Comparison of ENCODE assay signal across 8 cellular contexts in the genomic region with DNA sequence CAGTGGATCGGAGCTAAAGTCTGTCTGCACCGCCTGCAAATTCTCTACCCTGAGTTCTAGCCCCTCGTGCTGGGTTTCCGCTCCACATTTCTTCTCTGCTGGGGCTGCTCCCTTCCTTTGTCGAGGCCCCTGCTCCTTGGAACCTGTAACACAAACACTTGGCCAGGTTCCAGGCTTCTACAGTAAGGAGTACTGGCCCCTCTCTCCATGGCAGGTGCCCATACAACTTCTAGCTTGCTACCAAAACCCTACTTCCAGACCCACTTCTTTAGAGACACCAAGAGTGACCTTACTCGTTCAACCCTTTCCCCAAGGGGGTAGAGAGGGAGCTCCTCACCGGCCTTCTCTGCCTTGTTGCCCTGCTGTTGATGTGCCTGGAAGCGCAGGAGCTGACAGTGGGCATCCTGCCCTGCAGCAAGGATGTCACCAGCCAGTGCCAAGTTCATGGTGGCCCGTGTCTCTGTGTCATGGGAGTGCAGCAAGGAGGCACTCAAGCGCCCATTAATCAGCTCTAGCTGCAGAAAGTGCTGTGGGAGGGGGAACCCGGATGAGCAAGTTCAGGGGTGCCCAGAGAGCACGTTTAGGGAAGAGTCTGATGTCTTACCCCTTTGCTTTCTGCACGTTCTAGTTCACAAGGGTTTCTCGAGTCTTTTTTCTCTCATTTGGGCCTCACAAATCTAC. TPM values are rescaled to one million over a fixed set of nuclear protein-coding genes. Genes with fewer than 3 reads are reported as not detected.
DNase-seq lines count a peak whose midpoint lies in the region; ATAC-seq, FAIRE-seq and TF ChIP-seq lines count a peak whose summit lies in the region.

No MANE protein-coding gene starts in this region.

- peak overlapping the region; percentile 64 for H3K27ac Mint-ChIP-seq in T-helper 1 cell treated with Interleukin-12 subunit alpha and Interleukin-12 subunit beta and Interleukin-4 antibody, amounts not matched to agents 30 μg/mL and 1 μg/mL, for 36 hours

- peaks cover 2 to 8% of the 10 kb centered on the region in 2 donors for H3K4me1 ChIP-seq in esophagus (ENCODE audit: control insufficient read depth in 2 of 2, insufficient read depth in 2 of 2, low read length in 1 of 2)
- H3K4me1 ChIP-seq in ovary (ENCODE audit: insufficient read depth): peaks cover 6% of the 10 kb centered on the region

- peak overlapping the region; percentile 97 for H3K4me3 Mint-ChIP-seq in T-helper 1 cell treated with Interleukin-12 subunit alpha and Interleukin-12 subunit beta and Interleukin-4 antibody, amounts not matched to agents 30 μg/mL and 1 μg/mL, for 36 hours

- TF ChIP-seq POLR2A in ovary (IDR thresholded peaks at IDR 0.05): no peak

- TF ChIP-seq CTCF in GM12875 (IDR thresholded peaks at IDR 0.05; ENCODE audit: borderline replicate concordance, insufficient read depth, low read depth, low read length): no peak
- TF ChIP-seq CTCF in ovary (IDR thresholded peaks at IDR 0.05): no peak

- FAIRE-seq in RCC 7860 (lab: Jason Lieb, UNC): no peak

- H3K9me3 Mint-ChIP-seq in T-helper 1 cell treated with Interleukin-12 subunit alpha and Interleukin-12 subunit beta and Interleukin-4 antibody, amounts not matched to agents 30 μg/mL and 1 μg/mL, for 36 hours: no peaks in the 10 kb centered on the region

- peaks cover 4% of the 10 kb centered on the region for H3K27me3 Mint-ChIP-seq in T-helper 1 cell treated with Interleukin-12 subunit alpha and Interleukin-12 subunit beta and Interleukin-4 antibody, amounts not matched to agents 30 μg/mL and 1 μg/mL, for 36 hours (ENCODE audit: low read depth)

- DNase-seq in ovary (peak in 1 of 5 donors; percentile 59), RCC 7860 (ENCODE audit: low spot score) (no peak), NCI-H82 (lab: John Stamatoyannopoulos, UW) (no peak), NCI-H1436 treated with DMSO at 0.1 percent for 48 hours (lab: John Stamatoyannopoulos, UW) (no peak)

- intact Hi-C loops in ovary (cut with DNase I): loop anchor here (2.0 to 5.0 kb wide), 3 partner anchors 54 to 59 kb away; no protein-coding TSS in a partner anchor

- no peaks in the 10 kb centered on the region for H3K9me3 ChIP-seq in esophagus (ENCODE audit: control insufficient read depth in 2 of 2, insufficient read depth in 1 of 2, low read depth in 1 of 2, low read length in 1 of 2)
- H3K9me3 ChIP-seq in ovary: no peaks in the 10 kb centered on the region

- H3K4me1 Mint-ChIP-seq in T-helper 1 cell treated with Interleukin-12 subunit alpha and Interleukin-12 subunit beta and Interleukin-4 antibody, amounts not matched to agents 30 μg/mL and 1 μg/mL, for 36 hours (ENCODE audit: low read depth): peaks cover 14% of the 10 kb centered on the region

- ATAC-seq in GM21825 (IDR thresholded peaks at IDR 0.05; ENCODE audit: unreplicated experiment): no peak

- H3K4me3 ChIP-seq in GM12875 (ENCODE audit: low read depth, low read length) (peak overlapping the region; percentile 82), esophagus (ENCODE audit: low read depth in 1 of 2, low read length in 2 of 2) (peak overlapping the region; percentile 85 to 88), ovary (peak overlapping the region; percentile 89)

- peaks cover 34% of the 10 kb centered on the region for H3K36me3 Mint-ChIP-seq in T-helper 1 cell treated with Interleukin-12 subunit alpha and Interleukin-12 subunit beta and Interleukin-4 antibody, amounts not matched to agents 30 μg/mL and 1 μg/mL, for 36 hours (ENCODE audit: low read depth)

- H3K27me3 ChIP-seq in esophagus (ENCODE audit: control insufficient read depth in 1 of 2, insufficient read depth in 2 of 2, low read length in 2 of 2) (no peaks in the 10 kb centered on the region), ovary (no peaks in the 10 kb centered on the region)

- H3K36me3 ChIP-seq in esophagus (ENCODE audit: control insufficient read depth in 2 of 2, insufficient read depth in 2 of 2, low read length in 1 of 2) (peaks cover 2 to 25% of the 10 kb centered on the region in 2 donors), ovary (no peaks in the 10 kb centered on the region)

- H3K27ac ChIP-seq in esophagus (ENCODE audit: low read depth in 2 of 2, low read length in 1 of 2) (peak overlapping the region in 1 of 2 donors; percentile 6), ovary (peak overlapping the region in 1 of 2 donors; percentile 83)

- TF ChIP-seq EP300 in ovary (IDR thresholded peaks at IDR 0.05): no peak

- 38% methylated on average over 14 of the region's 14 CpGs for WGBS in esophagus, 2 donors
- 8 to 17% (median 11%) methylated on average over 14 of the region's 14 CpGs for WGBS in ovary, 3 donors

RNA-seq across cellular contexts. Expression of a gene that starts 1.1 kb away (rescaled TPM):
- polyA plus RNA-seq in esophagus: 10 to 100 TPM; 24.1 to 29.7 TPM
- total RNA-seq in ovary: 100 to 1,000 TPM in 1 of 7 donors, 10 to 100 TPM in 6; 42.7 to 113 (median 70.8) TPM
- polyA plus RNA-seq in ovary: 10 to 100 TPM; 43.5 to 62.3 TPM

RNA-seq across cellular contexts. Expression of a gene that starts 5.9 kb away (rescaled TPM):
- polyA plus RNA-seq in esophagus: not detected
- not detected for total RNA-seq in ovary
- polyA plus RNA-seq in ovary: not detected

RNA-seq across cellular contexts. Expression of a gene that starts 9.7 kb away (rescaled TPM):
- polyA plus RNA-seq in esophagus (under 1 TPM; 0.08 to 0.31 TPM), ovary (1 to 10 TPM in 1 of 2 donors, under 1 TPM in 1; 0.86 to 1.6 TPM)
- 1 to 10 TPM in 5 of 7 donors, not detected in 2; 1.1 to 2.4 (median 1.5) TPM for total RNA-seq in ovary

RNA-seq across cellular contexts. Expression of a gene that starts 14.4 kb away (rescaled TPM):
- polyA plus RNA-seq in esophagus (1 to 10 TPM; 2.4 to 3.4 TPM), ovary (1 to 10 TPM; 7.9 to 9.5 TPM)
- 10 to 100 TPM in 5 of 7 donors, 1 to 10 TPM in 2; 7.9 to 23.9 (median 17.6) TPM for total RNA-seq in ovary

RNA-seq across cellular contexts. Expression of a gene that starts 15.5 kb away (rescaled TPM):
- polyA plus RNA-seq in esophagus: under 1 TPM in 1 of 2 donors, not detected in 1; 0.02 TPM
- total RNA-seq in ovary: 10 to 100 TPM in 5 of 7 donors, 1 to 10 TPM in 2; 8.4 to 72.2 (median 41.7) TPM
- polyA plus RNA-seq in ovary: 10 to 100 TPM; 31.7 to 56.1 TPM
